In genomic region chr16:20611350-20611902, GRCh38 we compare ENCODE assay signal across 11 cellular contexts.
DNase-seq lines count a peak whose midpoint lies in the region; ATAC-seq lines count a peak whose summit lies in the region.
"Had no signal": no experiment of that assay in that cellular context is flagged by ENCODE, and none has a peak within 500 bp of the region (broad histone marks: within the 10 kb centered on the region; RNA-seq: fewer than 3 reads in every experiment).

No MANE protein-coding gene starts in this region.

- peak; percentile 58 for DNase-seq in DMS53 treated with DMSO at 0.1 percent for 48 hours (lab: John Stamatoyannopoulos, UW; ENCODE audit: unreplicated experiment)
- DNase-seq in NCI-H510A (lab: John Stamatoyannopoulos, UW) = peak; percentile 71
- peak; percentile 70 for DNase-seq in globus pallidus (ENCODE audit: low spot score)
- DNase-seq in posterior cingulate gyrus = peak in 9 of 10 donors; percentile 21 to 92 (median 57)
- no peak for DNase-seq in NOMO-1 treated with dmso at 0.1 percent for 144 hours (lab: John Stamatoyannopoulos, UW; ENCODE audit: unreplicated experiment)
- no peak for DNase-seq in GOT3 (lab: John Stamatoyannopoulos, UW)
- DNase-seq: activated T-cell treated with anti-CD3 and anti-CD28 coated beads, Interleukin-2, amount 50 U/mL, for 48 hours; NCI-H1048; small intestine had no signal

- intact Hi-C loops in posterior cingulate gyrus (cut with DNase I) = no loop called here

- ATAC-seq in GM19463 (IDR thresholded peaks at IDR 0.05; ENCODE audit: unreplicated experiment) (no peak), HG03280 (IDR thresholded peaks at IDR 0.05; ENCODE audit: unreplicated experiment) (no peak)

Comparison
In these comparisons a context has a peak if more than half of its experiments do, and no peak if none do; other contexts are left out.
1. DNase-seq: peak in DMS53 treated with DMSO at 0.1 percent for 48 hours (single experiment), NCI-H510A (single experiment), globus pallidus (single experiment) and posterior cingulate gyrus (9 of 10); none in NOMO-1 treated with dmso at 0.1 percent for 144 hours (single experiment) and GOT3 (single experiment).